8 cellular contexts compared by ENCODE assay signal in genomic region chr5:181273433-181273744, GRCh38. TPM values are rescaled to one million over a fixed set of nuclear protein-coding genes. Genes with fewer than 3 reads are reported as not detected.
DNase-seq lines count a peak whose midpoint lies in the region; ATAC-seq and TF ChIP-seq lines count a peak whose summit lies in the region.
"Not testable (repeated sequence)": the region's sequence is repeated elsewhere in the genome, so short reads cannot be mapped to it uniquely, and the experiment has no call there.

No MANE protein-coding gene starts in this region.

- peak overlapping the region; percentile 46 for H3K4me3 ChIP-seq in HUES64 (ENCODE audit: low read length)
- H3K4me3 ChIP-seq in endodermal cell (ENCODE audit: low read length); right cardiac atrium (ENCODE audit: low read length); left lung: not testable (repeated sequence)

- not testable (repeated sequence) for H3K4me3 Mint-ChIP-seq in activated naive CD4-positive, alpha-beta T cell treated with anti-CD3 and anti-CD28 coated beads, Interleukin-2, amount 10 ng/mL, durations not matched to agents 7 days and 5 days
- peak overlapping the region; percentile 70 for H3K4me3 Mint-ChIP-seq in endodermal cell
- H3K4me3 Mint-ChIP-seq in nephron progenitor cell = peak overlapping the region; percentile 61
- peak overlapping the region; percentile 29 to 61 for H3K4me3 Mint-ChIP-seq in stimulated activated naive CD8-positive, alpha-beta T cell treated with anti-CD3 and anti-CD28 coated beads, Interleukin-15, amount 100 ng/mL, for 72 hours

- H3K27ac Mint-ChIP-seq in activated naive CD4-positive, alpha-beta T cell treated with anti-CD3 and anti-CD28 coated beads, Interleukin-2, amount 10 ng/mL, durations not matched to agents 7 days and 5 days = peak overlapping the region; percentile 28
- peak overlapping the region; percentile 96 for H3K27ac Mint-ChIP-seq in endodermal cell
- not testable (repeated sequence) for H3K27ac Mint-ChIP-seq in nephron progenitor cell; stimulated activated naive CD8-positive, alpha-beta T cell treated with anti-CD3 and anti-CD28 coated beads, Interleukin-15, amount 100 ng/mL, for 72 hours

- peak; percentile 42 for TF ChIP-seq CTCF in GM10248 (IDR thresholded peaks at IDR 0.05; ENCODE audit: control extremely low read depth, extremely low read depth, low read depth, missing control alignments)
- TF ChIP-seq CTCF in endodermal cell (conservative IDR thresholded peaks at IDR 0.05) = peak; percentile 64
- not testable (repeated sequence) for TF ChIP-seq CTCF in left lung (IDR thresholded peaks at IDR 0.05); nephron progenitor cell (IDR thresholded peaks at IDR 0.05)

- not testable (repeated sequence) for H3K9me3 ChIP-seq in HUES64 (ENCODE audit: insufficient read depth, low read depth, low read length); endodermal cell (ENCODE audit: control insufficient read depth, low read length); right cardiac atrium (ENCODE audit: control insufficient read depth, low read length); left lung

- H3K27me3 ChIP-seq in HUES64 (ENCODE audit: insufficient read depth, low read length); endodermal cell (ENCODE audit: control insufficient read depth, insufficient read depth, low read length, poor library complexity, severe bottlenecking); right cardiac atrium (ENCODE audit: control insufficient read depth, insufficient read depth); left lung: not testable (repeated sequence)

- DNase-seq in GM10248 (ENCODE audit: extremely low spot score); activated naive CD4-positive, alpha-beta T cell treated with anti-CD3 and anti-CD28 coated beads, Interleukin-2, amount 10 ng/mL, durations not matched to agents 7 days and 5 days; stimulated activated naive CD8-positive, alpha-beta T cell treated with anti-CD3 and anti-CD28 coated beads, Interleukin-15, amount 100 ng/mL, for 72 hours: not testable (repeated sequence)
- DNase-seq in endodermal cell (peak; percentile 90), right cardiac atrium (peak in 2 of 3 donors; percentile 66 to 69), left lung (peak in 1 of 2 donors; percentile 83), nephron progenitor cell (peak; percentile 67)

- not testable (repeated sequence) for H3K4me1 Mint-ChIP-seq in activated naive CD4-positive, alpha-beta T cell treated with anti-CD3 and anti-CD28 coated beads, Interleukin-2, amount 10 ng/mL, durations not matched to agents 7 days and 5 days; endodermal cell; nephron progenitor cell; stimulated activated naive CD8-positive, alpha-beta T cell treated with anti-CD3 and anti-CD28 coated beads, Interleukin-15, amount 100 ng/mL, for 72 hours

- 88% methylated on average over 27 of the region's 28 CpGs for WGBS in HUES64
- 68% methylated on average over 26 of the region's 28 CpGs; no CpG with 5 or more reads in 1 of the 2 experiments for WGBS in endodermal cell (ENCODE audit: insufficient coverage in 1 of 2, insufficient read length in 1 of 2), 2 experiments
- WGBS in right cardiac atrium = 39% methylated on average over 28 of the region's 28 CpGs

- H3K27ac ChIP-seq in HUES64 (ENCODE audit: low read depth, low read length); endodermal cell (ENCODE audit: low read depth, low read length); right cardiac atrium (ENCODE audit: low read length); left lung: not testable (repeated sequence)

- ATAC-seq in right cardiac atrium (peak; percentile 22 to 44), left lung (peak; percentile 52)
- not testable (repeated sequence) for ATAC-seq in stimulated activated naive CD8-positive, alpha-beta T cell treated with anti-CD3 and anti-CD28 coated beads, Interleukin-15, amount 100 ng/mL, for 72 hours

- not testable (repeated sequence) for H3K36me3 Mint-ChIP-seq in activated naive CD4-positive, alpha-beta T cell treated with anti-CD3 and anti-CD28 coated beads, Interleukin-2, amount 10 ng/mL, durations not matched to agents 7 days and 5 days; endodermal cell (ENCODE audit: low read depth); nephron progenitor cell (ENCODE audit: low read depth)

- H3K9ac ChIP-seq in HUES64 (ENCODE audit: low read depth, low read length); endodermal cell (ENCODE audit: extremely low read depth, low read length, poor library complexity, severe bottlenecking): not testable (repeated sequence)

- POLR2A ChIA-PET in GM10248 (lab: Yijun Ruan, JAX) = not testable (repeated sequence)

- not testable (repeated sequence) for H3K4me1 ChIP-seq in HUES64 (ENCODE audit: insufficient read depth, low read length); endodermal cell (ENCODE audit: control insufficient read depth, insufficient read depth, low read length); right cardiac atrium (ENCODE audit: control insufficient read depth, insufficient read depth, low read length); left lung

- intact Hi-C loops in right cardiac atrium (cut with DNase I); left lung (cut with DNase I): not testable (repeated sequence)

- CTCF ChIA-PET in GM10248 (lab: Yijun Ruan, JAX); activated naive CD4-positive, alpha-beta T cell treated with anti-CD3 and anti-CD28 coated beads, Interleukin-2, amount 10 ng/mL, durations not matched to agents 7 days and 5 days (lab: Charles Lee): not testable (repeated sequence)

- not testable (repeated sequence) for H3K9me3 Mint-ChIP-seq in activated naive CD4-positive, alpha-beta T cell treated with anti-CD3 and anti-CD28 coated beads, Interleukin-2, amount 10 ng/mL, durations not matched to agents 7 days and 5 days; endodermal cell; nephron progenitor cell; stimulated activated naive CD8-positive, alpha-beta T cell treated with anti-CD3 and anti-CD28 coated beads, Interleukin-15, amount 100 ng/mL, for 72 hours

- not testable (repeated sequence) for H3K36me3 ChIP-seq in HUES64 (ENCODE audit: insufficient read depth, low read length); endodermal cell (ENCODE audit: control insufficient read depth, insufficient read depth, low read length); left lung

- peaks cover 12% of the 10 kb centered on the region for H3K27me3 Mint-ChIP-seq in activated naive CD4-positive, alpha-beta T cell treated with anti-CD3 and anti-CD28 coated beads, Interleukin-2, amount 10 ng/mL, durations not matched to agents 7 days and 5 days
- peaks cover 16% of the 10 kb centered on the region for H3K27me3 Mint-ChIP-seq in endodermal cell (ENCODE audit: insufficient read depth)
- not testable (repeated sequence) for H3K27me3 Mint-ChIP-seq in nephron progenitor cell (ENCODE audit: low read depth, poor library complexity); stimulated activated naive CD8-positive, alpha-beta T cell treated with anti-CD3 and anti-CD28 coated beads, Interleukin-15, amount 100 ng/mL, for 72 hours

RNA-seq across cellular contexts. Expression of gene TRIM52, which starts 12.4 kb away (rescaled TPM):
- polyA plus RNA-seq in HUES64 (2013, experiment 1 of 2) = 2.7 TPM
- 3.6 TPM for polyA plus RNA-seq in HUES64 (2013, experiment 2 of 2)
- total RNA-seq in endodermal cell = 1 to 10 TPM; 5.3 to 5.9 TPM
- 8.0 TPM for polyA plus RNA-seq in endodermal cell (2013, experiment 1 of 2)
- 5.8 TPM for polyA plus RNA-seq in endodermal cell (2013, experiment 2 of 2)
- 10 to 100 TPM in 2 of 4 donors, 1 to 10 TPM in 2; 8.2 to 11.6 (median 10.6) TPM for total RNA-seq in right cardiac atrium
- 9.3 TPM for polyA plus RNA-seq in right cardiac atrium
- 10 to 100 TPM; 12.4 to 12.9 TPM for total RNA-seq in left lung

RNA-seq across cellular contexts. Expression of gene RACK1, which starts 29.7 kb away (rescaled TPM):
- 2,091 TPM for polyA plus RNA-seq in HUES64 (2013, experiment 1 of 2)
- polyA plus RNA-seq in HUES64 (2013, experiment 2 of 2) = 2,124 TPM
- total RNA-seq in endodermal cell (1,000 to 10,000 TPM; 1,942 to 1,975 TPM), right cardiac atrium (100 to 1,000 TPM; 698 to 874 (median 743) TPM), left lung (1,000 to 10,000 TPM; 1,244 to 1,308 TPM)
- polyA plus RNA-seq in endodermal cell (2013, experiment 1 of 2) = 2,359 TPM
- polyA plus RNA-seq in endodermal cell (2013, experiment 2 of 2) = 2,067 TPM
- 1,031 TPM for polyA plus RNA-seq in right cardiac atrium

RNA-seq across cellular contexts. Expression of gene TRIM41, which starts 50.3 kb away (rescaled TPM):
- 13.2 TPM for polyA plus RNA-seq in HUES64 (2013, experiment 1 of 2)
- polyA plus RNA-seq in HUES64 (2013, experiment 2 of 2) = 12.2 TPM
- total RNA-seq in endodermal cell (10 to 100 TPM; 37.5 to 41.7 TPM), right cardiac atrium (10 to 100 TPM; 18.6 to 21.2 (median 21.0) TPM), left lung (10 to 100 TPM; 24.2 to 24.5 TPM)
- 29.1 TPM for polyA plus RNA-seq in endodermal cell (2013, experiment 1 of 2)
- polyA plus RNA-seq in endodermal cell (2013, experiment 2 of 2) = 23.7 TPM
- polyA plus RNA-seq in right cardiac atrium = 17.0 TPM
